25 cellular contexts compared by ENCODE assay signal in genomic region chr18:59318460-59318859, GRCh38. TPM values are rescaled to one million over a fixed set of nuclear protein-coding genes. Genes with fewer than 3 reads are reported as not detected.
"Had no signal": no experiment of that assay in that cellular context is flagged by ENCODE, and none has a peak within 500 bp of the region (broad histone marks: within the 10 kb centered on the region; RNA-seq: fewer than 3 reads in every experiment).

Gene CPLX4, minus strand, starts transcription at chr18:59318649. Its CDS starts 187 bp downstream, at chr18:59318462.

- H3K36me3 ChIP-seq: MG63 had no signal

- H3K27me3 ChIP-seq: MG63 had no signal

- DNase-seq: IMR-90; Karpas-422; KG1; MG63; NCI-H1092; NCI-H1105 treated with DMSO at 0.1 percent for 48 hours; NCI-H1417 treated with DMSO at 0.1 percent for 48 hours; NCI-H146; NCI-H1694 treated with DMSO at 0.1 percent for 48 hours; NCI-H1930; NCI-H2081; NCI-H2107; NCI-H2227 treated with DMSO at 0.1 percent for 48 hours; NCI-H526; NK-92 treated with Interleukin-12 subunit alpha and Interleukin-12 subunit beta, amount 100 ng/mL, for 24 hours; PC-3; SHP77; SK-N-SH had no signal

- H3K27ac ChIP-seq: RWPE1 had no signal

- ATAC-seq: HepG2, Panc1, PC-3 had no signal

- H3K9me3 ChIP-seq: MG63, SK-N-SH had no signal

- H3K9ac ChIP-seq: SK-N-SH had no signal

- H3K4me2 ChIP-seq: SK-N-SH had no signal

- H3K4me3 ChIP-seq: MG63 had no signal

- FAIRE-seq: HepG2 had no signal

RNA-seq across cellular contexts. Expression of gene CPLX4, which starts in this region (rescaled TPM):
- total RNA-seq: HepG2, HT1080, IMR-90, NCI-H460, OCI-LY7, PC-3, SK-MEL-5 had no signal
- polyA plus RNA-seq: HepG2, IMR-90, SK-N-SH had no signal
